2 cellular contexts compared by ENCODE assay signal in the genomic region with DNA sequence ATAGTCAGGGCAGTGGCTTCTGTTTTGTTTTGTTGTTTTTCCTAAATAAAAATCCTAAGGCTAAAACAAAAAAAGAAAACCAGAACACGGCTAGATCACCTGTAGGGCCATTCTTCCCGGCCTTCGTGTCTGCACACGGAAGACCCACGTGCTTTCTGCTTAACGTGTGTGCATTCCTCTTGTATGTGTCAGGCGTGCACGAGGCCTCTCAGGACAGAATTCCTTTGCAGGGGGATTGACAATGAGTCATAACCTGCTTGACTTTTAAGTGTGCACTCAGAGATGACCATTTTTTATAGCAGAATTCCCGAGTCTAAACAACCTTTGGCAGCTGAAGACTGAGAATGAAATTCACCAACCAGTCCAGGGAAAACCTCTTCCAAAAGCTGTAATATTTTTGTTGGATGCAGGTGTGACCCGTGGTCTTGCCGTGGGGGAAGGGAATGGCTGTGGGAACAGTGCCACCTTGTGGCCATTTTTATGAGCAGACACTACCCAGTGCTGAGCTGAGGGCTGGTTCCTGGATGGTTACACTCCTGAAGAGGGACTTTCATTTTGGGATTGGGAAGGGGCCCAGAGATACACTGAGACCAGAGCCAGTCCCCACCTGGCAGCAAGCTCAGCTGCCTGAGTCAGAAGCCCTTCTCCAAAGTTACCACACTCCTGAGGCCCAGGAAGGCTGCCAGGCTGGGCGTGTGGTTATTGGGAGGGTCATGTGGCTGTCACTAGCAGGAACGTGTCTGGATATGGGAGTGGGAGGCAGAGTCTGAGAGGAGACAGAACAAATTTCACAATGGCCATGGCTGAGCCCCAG.
A peak's percentile ranks its signal among the peaks of the same experiment; 100 is the strongest.
TF ChIP-seq lines count a peak whose summit lies in the region.

No MANE protein-coding gene starts in this region.

TF ChIP-seq in GM23338, 12 proteins besides CTCF, POLR2A, EP300 and RAD21 (continued from another document):
- TF ChIP-seq, protein P1, sequence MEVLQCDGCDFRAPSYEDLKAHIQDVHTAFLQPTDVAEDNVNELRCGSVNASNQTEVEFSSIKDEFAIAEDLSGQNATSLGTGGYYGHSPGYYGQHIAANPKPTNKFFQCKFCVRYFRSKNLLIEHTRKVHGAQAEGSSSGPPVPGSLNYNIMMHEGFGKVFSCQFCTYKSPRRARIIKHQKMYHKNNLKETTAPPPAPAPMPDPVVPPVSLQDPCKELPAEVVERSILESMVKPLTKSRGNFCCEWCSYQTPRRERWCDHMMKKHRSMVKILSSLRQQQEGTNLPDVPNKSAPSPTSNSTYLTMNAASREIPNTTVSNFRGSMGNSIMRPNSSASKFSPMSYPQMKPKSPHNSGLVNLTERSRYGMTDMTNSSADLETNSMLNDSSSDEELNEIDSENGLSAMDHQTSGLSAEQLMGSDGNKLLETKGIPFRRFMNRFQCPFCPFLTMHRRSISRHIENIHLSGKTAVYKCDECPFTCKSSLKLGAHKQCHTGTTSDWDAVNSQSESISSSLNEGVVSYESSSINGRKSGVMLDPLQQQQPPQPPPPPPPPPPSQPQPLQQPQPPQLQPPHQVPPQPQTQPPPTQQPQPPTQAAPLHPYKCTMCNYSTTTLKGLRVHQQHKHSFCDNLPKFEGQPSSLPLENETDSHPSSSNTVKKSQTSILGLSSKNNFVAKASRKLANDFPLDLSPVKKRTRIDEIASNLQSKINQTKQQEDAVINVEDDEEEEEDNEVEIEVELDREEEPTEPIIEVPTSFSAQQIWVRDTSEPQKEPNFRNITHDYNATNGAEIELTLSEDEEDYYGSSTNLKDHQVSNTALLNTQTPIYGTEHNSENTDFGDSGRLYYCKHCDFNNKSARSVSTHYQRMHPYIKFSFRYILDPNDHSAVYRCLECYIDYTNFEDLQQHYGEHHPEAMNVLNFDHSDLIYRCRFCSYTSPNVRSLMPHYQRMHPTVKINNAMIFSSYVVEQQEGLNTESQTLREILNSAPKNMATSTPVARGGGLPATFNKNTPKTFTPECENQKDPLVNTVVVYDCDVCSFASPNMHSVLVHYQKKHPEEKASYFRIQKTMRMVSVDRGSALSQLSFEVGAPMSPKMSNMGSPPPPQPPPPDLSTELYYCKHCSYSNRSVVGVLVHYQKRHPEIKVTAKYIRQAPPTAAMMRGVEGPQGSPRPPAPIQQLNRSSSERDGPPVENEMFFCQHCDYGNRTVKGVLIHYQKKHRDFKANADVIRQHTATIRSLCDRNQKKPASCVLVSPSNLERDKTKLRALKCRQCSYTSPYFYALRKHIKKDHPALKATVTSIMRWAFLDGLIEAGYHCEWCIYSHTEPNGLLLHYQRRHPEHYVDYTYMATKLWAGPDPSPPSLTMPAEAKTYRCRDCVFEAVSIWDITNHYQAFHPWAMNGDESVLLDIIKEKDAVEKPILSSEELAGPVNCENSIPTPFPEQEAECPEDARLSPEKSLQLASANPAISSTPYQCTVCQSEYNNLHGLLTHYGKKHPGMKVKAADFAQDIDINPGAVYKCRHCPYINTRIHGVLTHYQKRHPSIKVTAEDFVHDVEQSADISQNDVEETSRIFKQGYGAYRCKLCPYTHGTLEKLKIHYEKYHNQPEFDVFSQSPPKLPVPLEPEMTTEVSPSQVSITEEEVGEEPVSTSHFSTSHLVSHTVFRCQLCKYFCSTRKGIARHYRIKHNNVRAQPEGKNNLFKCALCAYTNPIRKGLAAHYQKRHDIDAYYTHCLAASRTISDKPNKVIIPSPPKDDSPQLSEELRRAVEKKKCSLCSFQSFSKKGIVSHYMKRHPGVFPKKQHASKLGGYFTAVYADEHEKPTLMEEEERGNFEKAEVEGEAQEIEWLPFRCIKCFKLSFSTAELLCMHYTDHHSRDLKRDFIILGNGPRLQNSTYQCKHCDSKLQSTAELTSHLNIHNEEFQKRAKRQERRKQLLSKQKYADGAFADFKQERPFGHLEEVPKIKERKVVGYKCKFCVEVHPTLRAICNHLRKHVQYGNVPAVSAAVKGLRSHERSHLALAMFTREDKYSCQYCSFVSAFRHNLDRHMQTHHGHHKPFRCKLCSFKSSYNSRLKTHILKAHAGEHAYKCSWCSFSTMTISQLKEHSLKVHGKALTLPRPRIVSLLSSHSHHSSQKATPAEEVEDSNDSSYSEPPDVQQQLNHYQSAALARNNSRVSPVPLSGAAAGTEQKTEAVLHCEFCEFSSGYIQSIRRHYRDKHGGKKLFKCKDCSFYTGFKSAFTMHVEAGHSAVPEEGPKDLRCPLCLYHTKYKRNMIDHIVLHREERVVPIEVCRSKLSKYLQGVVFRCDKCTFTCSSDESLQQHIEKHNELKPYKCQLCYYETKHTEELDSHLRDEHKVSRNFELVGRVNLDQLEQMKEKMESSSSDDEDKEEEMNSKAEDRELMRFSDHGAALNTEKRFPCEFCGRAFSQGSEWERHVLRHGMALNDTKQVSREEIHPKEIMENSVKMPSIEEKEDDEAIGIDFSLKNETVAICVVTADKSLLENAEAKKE (CRISPR knock-in tag; IDR thresholded peaks at IDR 0.05), result no peak

TF ChIP-seq in K562, 482 proteins besides CTCF, POLR2A, EP300 and RAD21 (continued from another document and continues in another):
- TF ChIP-seq, protein P2, sequence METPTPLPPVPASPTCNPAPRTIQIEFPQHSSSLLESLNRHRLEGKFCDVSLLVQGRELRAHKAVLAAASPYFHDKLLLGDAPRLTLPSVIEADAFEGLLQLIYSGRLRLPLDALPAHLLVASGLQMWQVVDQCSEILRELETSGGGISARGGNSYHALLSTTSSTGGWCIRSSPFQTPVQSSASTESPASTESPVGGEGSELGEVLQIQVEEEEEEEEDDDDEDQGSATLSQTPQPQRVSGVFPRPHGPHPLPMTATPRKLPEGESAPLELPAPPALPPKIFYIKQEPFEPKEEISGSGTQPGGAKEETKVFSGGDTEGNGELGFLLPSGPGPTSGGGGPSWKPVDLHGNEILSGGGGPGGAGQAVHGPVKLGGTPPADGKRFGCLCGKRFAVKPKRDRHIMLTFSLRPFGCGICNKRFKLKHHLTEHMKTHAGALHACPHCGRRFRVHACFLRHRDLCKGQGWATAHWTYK (CRISPR knock-in tag; IDR thresholded peaks at IDR 0.05), result no peak
- TF ChIP-seq, protein P3, sequence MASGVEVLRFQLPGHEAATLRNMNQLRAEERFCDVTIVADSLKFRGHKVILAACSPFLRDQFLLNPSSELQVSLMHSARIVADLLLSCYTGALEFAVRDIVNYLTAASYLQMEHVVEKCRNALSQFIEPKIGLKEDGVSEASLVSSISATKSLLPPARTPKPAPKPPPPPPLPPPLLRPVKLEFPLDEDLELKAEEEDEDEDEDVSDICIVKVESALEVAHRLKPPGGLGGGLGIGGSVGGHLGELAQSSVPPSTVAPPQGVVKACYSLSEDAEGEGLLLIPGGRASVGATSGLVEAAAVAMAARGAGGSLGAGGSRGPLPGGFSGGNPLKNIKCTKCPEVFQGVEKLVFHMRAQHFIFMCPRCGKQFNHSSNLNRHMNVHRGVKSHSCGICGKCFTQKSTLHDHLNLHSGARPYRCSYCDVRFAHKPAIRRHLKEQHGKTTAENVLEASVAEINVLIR (CRISPR knock-in tag; IDR thresholded peaks at IDR 0.05), result no peak
- TF ChIP-seq NFIX (CRISPR knock-in tag; IDR thresholded peaks at IDR 0.05; ENCODE audit: low read depth) (no peak), ARID1B (IDR thresholded peaks at IDR 0.05) (0 out of 2 replicates have a peak, but pooled peaks have one; percentile 9), TRIM24 (IDR thresholded peaks at IDR 0.05) (peak in 1 of 2 experiments; percentile 34; a peak in 1 of 4 replicates), ZKSCAN8 (CRISPR knock-in tag; IDR thresholded peaks at IDR 0.05) (0 out of 2 replicates have a peak, but pooled peaks have one; percentile 58), FOXA1 (IDR thresholded peaks at IDR 0.05; ENCODE audit: borderline replicate concordance) (no peak), SRF (CRISPR knock-in tag; IDR thresholded peaks at IDR 0.05) (peak in 1 of 2 experiments; percentile 24; a peak in 1 of 4 replicates), FOXK1 (CRISPR knock-in tag; IDR thresholded peaks at IDR 0.05; ENCODE audit: borderline replicate concordance) (0 out of 2 replicates have a peak, but pooled peaks have one; percentile 40), CC2D1A (IDR thresholded peaks at IDR 0.05) (peak; percentile 56; the same call in 1 of the 2 replicates), KAT8 (IDR thresholded peaks at IDR 0.05; ENCODE audit: low read depth) (no peak), ZNF263 (CRISPR knock-in tag; IDR thresholded peaks at IDR 0.05; ENCODE audit: borderline replicate concordance) (no peak), SP2 (IDR thresholded peaks at IDR 0.05; ENCODE audit: extremely low read depth, low read depth, low read length, poor library complexity, severe bottlenecking) (no peak), TRIM28 (IDR thresholded peaks at IDR 0.05) (0 out of 2 replicates have a peak, but pooled peaks have one; percentile 43), SMC3 (conservative IDR thresholded peaks at IDR 0.05; ENCODE audit: insufficient read depth, low read depth, low read length) (peak; percentile 86), ZNF408 (CRISPR knock-in tag; IDR thresholded peaks at IDR 0.05; ENCODE audit: low read depth) (no peak), MECOM (CRISPR knock-in tag; IDR thresholded peaks at IDR 0.05) (0 out of 2 replicates have a peak, but pooled peaks have one; percentile 30), SMAD4 (CRISPR knock-in tag; conservative IDR thresholded peaks at IDR 0.05) (peak; percentile 52; the same call in 1 of the 2 replicates), CBX8 (IDR thresholded peaks at IDR 0.05; ENCODE audit: borderline replicate concordance, extremely low read depth, low read depth, low read length, poor library complexity, severe bottlenecking) (no peak), MTA3 (IDR thresholded peaks at IDR 0.05; ENCODE audit: borderline replicate concordance) (peak; percentile 31; the same call in 1 of the 2 replicates), ZEB2 (IDR thresholded peaks at IDR 0.05) (0 out of 2 replicates have a peak, but pooled peaks have one; percentile 17), JUN (IDR thresholded peaks at IDR 0.05; ENCODE audit: borderline replicate concordance, low read depth, low read length) (peak; percentile 26; the same call in 1 of the 2 replicates), JUN (CRISPR knock-in tag; IDR thresholded peaks at IDR 0.05; ENCODE audit: borderline replicate concordance) (no peak), ZNF316 (IDR thresholded peaks at IDR 0.05) (no peak), HDAC2 (IDR thresholded peaks at IDR 0.05) (peak; percentile 67; the same call in 1 of the 2 replicates), TEAD4 (IDR thresholded peaks at IDR 0.05; ENCODE audit: low read length) (0 out of 2 replicates have a peak, but pooled peaks have one; percentile 51), TEAD4 (CRISPR knock-in tag; IDR thresholded peaks at IDR 0.05; ENCODE audit: borderline replicate concordance) (no peak), FOSL1 (tag; conservative IDR thresholded peaks at IDR 0.05) (peak; percentile 89), ARID2 (IDR thresholded peaks at IDR 0.05) (peak; percentile 84)
- TF ChIP-seq, protein P4, sequence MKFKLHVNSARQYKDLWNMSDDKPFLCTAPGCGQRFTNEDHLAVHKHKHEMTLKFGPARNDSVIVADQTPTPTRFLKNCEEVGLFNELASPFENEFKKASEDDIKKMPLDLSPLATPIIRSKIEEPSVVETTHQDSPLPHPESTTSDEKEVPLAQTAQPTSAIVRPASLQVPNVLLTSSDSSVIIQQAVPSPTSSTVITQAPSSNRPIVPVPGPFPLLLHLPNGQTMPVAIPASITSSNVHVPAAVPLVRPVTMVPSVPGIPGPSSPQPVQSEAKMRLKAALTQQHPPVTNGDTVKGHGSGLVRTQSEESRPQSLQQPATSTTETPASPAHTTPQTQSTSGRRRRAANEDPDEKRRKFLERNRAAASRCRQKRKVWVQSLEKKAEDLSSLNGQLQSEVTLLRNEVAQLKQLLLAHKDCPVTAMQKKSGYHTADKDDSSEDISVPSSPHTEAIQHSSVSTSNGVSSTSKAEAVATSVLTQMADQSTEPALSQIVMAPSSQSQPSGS (CRISPR knock-in tag; IDR thresholded peaks at IDR 0.05), result no peak
- TF ChIP-seq, protein P5, sequence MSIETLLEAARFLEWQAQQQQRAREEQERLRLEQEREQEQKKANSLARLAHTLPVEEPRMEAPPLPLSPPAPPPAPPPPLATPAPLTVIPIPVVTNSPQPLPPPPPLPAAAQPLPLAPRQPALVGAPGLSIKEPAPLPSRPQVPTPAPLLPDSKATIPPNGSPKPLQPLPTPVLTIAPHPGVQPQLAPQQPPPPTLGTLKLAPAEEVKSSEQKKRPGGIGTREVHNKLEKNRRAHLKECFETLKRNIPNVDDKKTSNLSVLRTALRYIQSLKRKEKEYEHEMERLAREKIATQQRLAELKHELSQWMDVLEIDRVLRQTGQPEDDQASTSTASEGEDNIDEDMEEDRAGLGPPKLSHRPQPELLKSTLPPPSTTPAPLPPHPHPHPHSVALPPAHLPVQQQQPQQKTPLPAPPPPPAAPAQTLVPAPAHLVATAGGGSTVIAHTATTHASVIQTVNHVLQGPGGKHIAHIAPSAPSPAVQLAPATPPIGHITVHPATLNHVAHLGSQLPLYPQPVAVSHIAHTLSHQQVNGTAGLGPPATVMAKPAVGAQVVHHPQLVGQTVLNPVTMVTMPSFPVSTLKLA (conservative IDR thresholded peaks at IDR 0.05), result peak in 1 of 2 experiments; percentile 71; a peak in 3 of 4 replicates
- TF ChIP-seq, protein P6, sequence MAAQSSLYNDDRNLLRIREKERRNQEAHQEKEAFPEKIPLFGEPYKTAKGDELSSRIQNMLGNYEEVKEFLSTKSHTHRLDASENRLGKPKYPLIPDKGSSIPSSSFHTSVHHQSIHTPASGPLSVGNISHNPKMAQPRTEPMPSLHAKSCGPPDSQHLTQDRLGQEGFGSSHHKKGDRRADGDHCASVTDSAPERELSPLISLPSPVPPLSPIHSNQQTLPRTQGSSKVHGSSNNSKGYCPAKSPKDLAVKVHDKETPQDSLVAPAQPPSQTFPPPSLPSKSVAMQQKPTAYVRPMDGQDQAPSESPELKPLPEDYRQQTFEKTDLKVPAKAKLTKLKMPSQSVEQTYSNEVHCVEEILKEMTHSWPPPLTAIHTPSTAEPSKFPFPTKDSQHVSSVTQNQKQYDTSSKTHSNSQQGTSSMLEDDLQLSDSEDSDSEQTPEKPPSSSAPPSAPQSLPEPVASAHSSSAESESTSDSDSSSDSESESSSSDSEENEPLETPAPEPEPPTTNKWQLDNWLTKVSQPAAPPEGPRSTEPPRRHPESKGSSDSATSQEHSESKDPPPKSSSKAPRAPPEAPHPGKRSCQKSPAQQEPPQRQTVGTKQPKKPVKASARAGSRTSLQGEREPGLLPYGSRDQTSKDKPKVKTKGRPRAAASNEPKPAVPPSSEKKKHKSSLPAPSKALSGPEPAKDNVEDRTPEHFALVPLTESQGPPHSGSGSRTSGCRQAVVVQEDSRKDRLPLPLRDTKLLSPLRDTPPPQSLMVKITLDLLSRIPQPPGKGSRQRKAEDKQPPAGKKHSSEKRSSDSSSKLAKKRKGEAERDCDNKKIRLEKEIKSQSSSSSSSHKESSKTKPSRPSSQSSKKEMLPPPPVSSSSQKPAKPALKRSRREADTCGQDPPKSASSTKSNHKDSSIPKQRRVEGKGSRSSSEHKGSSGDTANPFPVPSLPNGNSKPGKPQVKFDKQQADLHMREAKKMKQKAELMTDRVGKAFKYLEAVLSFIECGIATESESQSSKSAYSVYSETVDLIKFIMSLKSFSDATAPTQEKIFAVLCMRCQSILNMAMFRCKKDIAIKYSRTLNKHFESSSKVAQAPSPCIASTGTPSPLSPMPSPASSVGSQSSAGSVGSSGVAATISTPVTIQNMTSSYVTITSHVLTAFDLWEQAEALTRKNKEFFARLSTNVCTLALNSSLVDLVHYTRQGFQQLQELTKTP (IDR thresholded peaks at IDR 0.05; ENCODE audit: low read depth in 1 of 2, partially characterized antibody in 2 of 2), result peak in 1 of 2 experiments; percentile 28
- TF ChIP-seq, protein P7, sequence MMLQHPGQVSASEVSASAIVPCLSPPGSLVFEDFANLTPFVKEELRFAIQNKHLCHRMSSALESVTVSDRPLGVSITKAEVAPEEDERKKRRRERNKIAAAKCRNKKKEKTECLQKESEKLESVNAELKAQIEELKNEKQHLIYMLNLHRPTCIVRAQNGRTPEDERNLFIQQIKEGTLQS (IDR thresholded peaks at IDR 0.05), result peak; percentile 89
- TF ChIP-seq, protein P7 (CRISPR knock-in tag; conservative IDR thresholded peaks at IDR 0.05), result peak; percentile 60; the same call in 1 of the 2 replicates
